ENCODE assay signal across 23 cellular contexts in genomic region chr3:127182848-127183714, GRCh38. TPM values are rescaled to one million over a fixed set of nuclear protein-coding genes. Genes with fewer than 3 reads are reported as not detected.
A peak's percentile ranks its signal among the peaks of the same experiment; 100 is the strongest.
DNase-seq lines count a peak whose midpoint lies in the region; TF ChIP-seq lines count a peak whose summit lies in the region.
"Had no signal": no experiment of that assay in that cellular context is flagged by ENCODE, and none has a peak within 500 bp of the region (broad histone marks: within the 10 kb centered on the region; RNA-seq: fewer than 3 reads in every experiment).

No MANE protein-coding gene starts in this region.

- no peak overlapping the region for H3K4me3 Mint-ChIP-seq in endodermal cell
- H3K4me3 Mint-ChIP-seq: activated CD4-positive, alpha-beta T cell treated with anti-CD3 and anti-CD28 coated beads for 36 hours; CD14-positive monocyte had no signal

- DNase-seq in DMS53 (lab: John Stamatoyannopoulos, UW) (peak; percentile 7), DMS53 treated with DMSO at 0.1 percent for 48 hours (lab: John Stamatoyannopoulos, UW; ENCODE audit: unreplicated experiment) (no peak), NCI-H146 treated with DMSO at 0.1 percent for 48 hours (lab: John Stamatoyannopoulos, UW; ENCODE audit: unreplicated experiment) (peak; percentile 99), endodermal cell (peak; percentile 71), retina (peak; percentile 55), NCI-H2081 treated with DMSO at 0.1 percent for 48 hours (lab: John Stamatoyannopoulos, UW) (no peak), A673 (ENCODE audit: low spot score) (no peak)
- no peak for DNase-seq in activated T-cell treated with anti-CD3 and anti-CD28 coated beads, Interleukin-2, amount 50 U/mL, for 1 hour
- DNase-seq: activated CD4-positive, alpha-beta T cell treated with anti-CD3 and anti-CD28 coated beads for 36 hours; activated T-cell treated with anti-CD3 and anti-CD28 coated beads, Interleukin-2, amount 50 U/mL, for 48 hours; foreskin fibroblast; GM23248; NCI-H1930; right lobe of liver; SIG-M5; stimulated activated CD4-positive, alpha-beta T cell treated with anti-CD3 and anti-CD28 coated beads, Interleukin-2, amount 100 ng/mL, for 48 hours had no signal

- intact Hi-C loops in A673 (cut with micrococcal nuclease; ENCODE audit: unreplicated experiment): no loop called here

- no peak overlapping the region for H3K9ac ChIP-seq in endodermal cell (ENCODE audit: extremely low read depth, low read length, poor library complexity, severe bottlenecking)
- H3K9ac ChIP-seq: GM23248 had no signal

- H3K27ac ChIP-seq in endodermal cell (ENCODE audit: low read depth, low read length): peak overlapping the region; percentile 68
- H3K27ac ChIP-seq in A673 (ENCODE audit: low read depth, low read length, poor library complexity, severe bottlenecking): no peak overlapping the region
- H3K27ac ChIP-seq: 22Rv1, GM23248, right lobe of liver, thoracic aorta had no signal

- H3K4me3 ChIP-seq in endodermal cell (ENCODE audit: low read length) (no peak overlapping the region), A673 (ENCODE audit: low read depth, low read length, poor library complexity, severe bottlenecking) (no peak overlapping the region)
- H3K4me3 ChIP-seq: GM23248, right lobe of liver, thoracic aorta had no signal

- no peak overlapping the region for H3K27ac Mint-ChIP-seq in endodermal cell
- H3K27ac Mint-ChIP-seq: activated CD4-positive, alpha-beta T cell treated with anti-CD3 and anti-CD28 coated beads for 36 hours; CD14-positive monocyte had no signal

- peaks cover 9% of the 10 kb centered on the region for H3K9me3 ChIP-seq in endodermal cell (ENCODE audit: control insufficient read depth, low read length)
- H3K9me3 ChIP-seq in A673 (ENCODE audit: low read depth, low read length, poor library complexity, severe bottlenecking): no peaks in the 10 kb centered on the region
- H3K9me3 ChIP-seq: right lobe of liver, thoracic aorta had no signal

- no TSS peak for BruUV-seq in A673 (replicated peaks; lab: Mats Ljungman, UMichigan)

- TF ChIP-seq CTCF in endodermal cell (conservative IDR thresholded peaks at IDR 0.05) (no peak), A673 (conservative IDR thresholded peaks at IDR 0.05; ENCODE audit: low read depth, low read length) (no peak)

- CTCF ChIA-PET in A673 (lab: Charles Lee): no interaction called here

- peaks cover 4% of the 10 kb centered on the region for H3K4me1 Mint-ChIP-seq in endodermal cell
- H3K4me1 Mint-ChIP-seq: activated CD4-positive, alpha-beta T cell treated with anti-CD3 and anti-CD28 coated beads for 36 hours; CD14-positive monocyte had no signal

- no peaks in the 10 kb centered on the region for H3K36me3 Mint-ChIP-seq in endodermal cell (ENCODE audit: low read depth)
- H3K36me3 Mint-ChIP-seq: CD14-positive monocyte had no signal

- peaks cover 6% of the 10 kb centered on the region for H3K9me3 Mint-ChIP-seq in endodermal cell

- POLR2A ChIA-PET in A673 (lab: Charles Lee; ENCODE audit: low non-redundant PET): no interaction called here

- WGBS in endodermal cell (ENCODE audit: insufficient coverage in 1 of 2, insufficient read length in 1 of 2), 2 experiments: 89 to 92% methylated on average over 5 to 8 of the region's 8 CpGs

- H3K36me3 ChIP-seq in endodermal cell (ENCODE audit: control insufficient read depth, insufficient read depth, low read length): no peaks in the 10 kb centered on the region
- no peaks in the 10 kb centered on the region for H3K36me3 ChIP-seq in A673 (ENCODE audit: insufficient read depth, low read length, poor library complexity, severe bottlenecking)
- H3K36me3 ChIP-seq: right lobe of liver, thoracic aorta had no signal

- H3K4me1 ChIP-seq in endodermal cell (ENCODE audit: control insufficient read depth, insufficient read depth, low read length) (no peaks in the 10 kb centered on the region), A673 (ENCODE audit: insufficient read depth, low read length, poor library complexity, severe bottlenecking) (no peaks in the 10 kb centered on the region)
- H3K4me1 ChIP-seq: right lobe of liver had no signal

- no peaks in the 10 kb centered on the region for H3K27me3 Mint-ChIP-seq in endodermal cell (ENCODE audit: insufficient read depth)
- H3K27me3 Mint-ChIP-seq: activated CD4-positive, alpha-beta T cell treated with anti-CD3 and anti-CD28 coated beads for 36 hours had no signal

- H3K27me3 ChIP-seq in endodermal cell (ENCODE audit: control insufficient read depth, insufficient read depth, low read length, poor library complexity, severe bottlenecking) (no peaks in the 10 kb centered on the region), A673 (replicated peaks; ENCODE audit: insufficient read depth, low read depth, low read length, poor library complexity) (no peaks in the 10 kb centered on the region)
- H3K27me3 ChIP-seq: right lobe of liver had no signal

RNA-seq across cellular contexts. Expression of gene PRR23E, which starts 9.8 kb away (rescaled TPM):
- total RNA-seq in endodermal cell: not detected
- polyA plus RNA-seq in endodermal cell (2013, experiment 1 of 2): not detected
- not detected for polyA plus RNA-seq in endodermal cell (2013, experiment 2 of 2)
- total RNA-seq in A673 (2021): not detected in 2 replicates
- total RNA-seq: activated CD4-positive, alpha-beta T cell treated with anti-CD3 and anti-CD28 coated beads for 36 hours; cerebellum; Daoy; GM23248; HT1080; lung microvascular endothelial cell; right lobe of liver; thoracic aorta had no signal
- polyA plus RNA-seq: CD14-positive monocyte, GM23248 had no signal

Comparison
In these comparisons a context has a peak if more than half of its experiments do, and no peak if none do; other contexts are left out.
1. DNase-seq: peak in DMS53 (single experiment), NCI-H146 treated with DMSO at 0.1 percent for 48 hours (single experiment), endodermal cell (single experiment) and retina (single experiment); none in DMS53 treated with DMSO at 0.1 percent for 48 hours (single experiment), activated T-cell treated with anti-CD3 and anti-CD28 coated beads, Interleukin-2, amount 50 U/mL, for 1 hour (single experiment), NCI-H2081 treated with DMSO at 0.1 percent for 48 hours (single experiment) and A673 (single experiment).